Comparison of ENCODE assay signal across 9 cellular contexts in genomic region chr14:55721353-55721752, GRCh38.
A peak's percentile ranks its signal among the peaks of the same experiment; 100 is the strongest.
DNase-seq lines count a peak whose midpoint lies in the region; TF ChIP-seq lines count a peak whose summit lies in the region.
"Had no signal": no experiment of that assay in that cellular context is flagged by ENCODE, and none has a peak within 500 bp of the region (broad histone marks: within the 10 kb centered on the region; RNA-seq: fewer than 3 reads in every experiment).

No MANE protein-coding gene starts in this region.

- H3K27me3 ChIP-seq in MG63: no peaks in the 10 kb centered on the region

- no peak overlapping the region for H3K4me3 ChIP-seq in MG63

- H3K27ac Mint-ChIP-seq in chondrocyte (ENCODE audit: unreplicated experiment) (peak overlapping the region; percentile 63), osteocyte (ENCODE audit: unreplicated experiment) (peak overlapping the region; percentile 29)

- DNase-seq in Daoy (ENCODE audit: low read depth) (peak; percentile 96), MG63 (peak; percentile 43), chondrocyte (ENCODE audit: low spot score) (no peak), osteocyte (ENCODE audit: extremely low spot score, unreplicated experiment) (no peak), NOMO-1 (lab: John Stamatoyannopoulos, UW; ENCODE audit: unreplicated experiment in 2 of 2) (no peak), NCI-H1417 treated with DMSO at 0.1 percent for 48 hours (lab: John Stamatoyannopoulos, UW) (no peak)
- DNase-seq in activated CD4-positive, alpha-beta T cell treated with anti-CD3 and anti-CD28 coated beads, Interleukin-2, amount 50 U/mL, for 48 hours: no peak
- DNase-seq: RPMI8226; stimulated activated naive CD4-positive, alpha-beta T cell had no signal

- H3K36me3 ChIP-seq in MG63: no peaks in the 10 kb centered on the region

- H3K4me3 Mint-ChIP-seq in chondrocyte (ENCODE audit: unreplicated experiment) (no peak overlapping the region), osteocyte (ENCODE audit: unreplicated experiment) (no peak overlapping the region)

- TF ChIP-seq CTCF in chondrocyte (IDR thresholded peaks at IDR 0.05) (no peak), osteocyte (IDR thresholded peaks at IDR 0.05) (no peak)

- peaks cover 2% of the 10 kb centered on the region for H3K9me3 Mint-ChIP-seq in chondrocyte (ENCODE audit: low read depth)
- H3K9me3 Mint-ChIP-seq in osteocyte (ENCODE audit: unreplicated experiment): no peaks in the 10 kb centered on the region

- H3K36me3 Mint-ChIP-seq in chondrocyte (ENCODE audit: low read depth): peaks cover 1% of the 10 kb centered on the region
- no peaks in the 10 kb centered on the region for H3K36me3 Mint-ChIP-seq in osteocyte (ENCODE audit: unreplicated experiment)

- H3K4me1 Mint-ChIP-seq in chondrocyte (ENCODE audit: low read depth) (peaks cover 8% of the 10 kb centered on the region), osteocyte (ENCODE audit: unreplicated experiment) (peaks cover 10% of the 10 kb centered on the region)

- no peaks in the 10 kb centered on the region for H3K9me3 ChIP-seq in MG63

- H3K27me3 Mint-ChIP-seq in chondrocyte (ENCODE audit: low read depth): no peaks in the 10 kb centered on the region
- H3K27me3 Mint-ChIP-seq in osteocyte (ENCODE audit: unreplicated experiment): no peaks in the 10 kb centered on the region

Comparison
In these comparisons a context has a peak if more than half of its experiments do, and no peak if none do; other contexts are left out.
1. DNase-seq: peak in Daoy (single experiment) and MG63 (single experiment); none in chondrocyte (single experiment), osteocyte (single experiment), NOMO-1 (0 of 2), activated CD4-positive, alpha-beta T cell treated with anti-CD3 and anti-CD28 coated beads, Interleukin-2, amount 50 U/mL, for 48 hours (0 of 2) and NCI-H1417 treated with DMSO at 0.1 percent for 48 hours (single experiment).